ENCODE assay signal across 23 cellular contexts in genomic region chr2:168986544-168986943, GRCh38. TPM values are rescaled to one million over a fixed set of nuclear protein-coding genes. Genes with fewer than 3 reads are reported as not detected.
A peak's percentile ranks its signal among the peaks of the same experiment; 100 is the strongest.
DNase-seq lines count a peak whose midpoint lies in the region; ATAC-seq, FAIRE-seq and TF ChIP-seq lines count a peak whose summit lies in the region.
"Had no signal": no experiment of that assay in that cellular context is flagged by ENCODE, and none has a peak within 500 bp of the region (broad histone marks: within the 10 kb centered on the region; RNA-seq: fewer than 3 reads in every experiment).

No MANE protein-coding gene starts in this region.

- no peaks in the 10 kb centered on the region for H3K79me2 ChIP-seq in GM23338 (replicated peaks; ENCODE audit: insufficient read depth)
- no peaks in the 10 kb centered on the region for H3K79me2 ChIP-seq in endothelial cell of umbilical vein (ENCODE audit: control insufficient read depth, insufficient read depth, low read length)
- no peaks in the 10 kb centered on the region for H3K79me2 ChIP-seq in keratinocyte (ENCODE audit: control insufficient read depth, insufficient read depth, low read length)

- H3K27ac ChIP-seq in GM23338 (ENCODE audit: low read depth) (no peak overlapping the region), endothelial cell of umbilical vein (ENCODE audit: insufficient read depth, low read depth, low read length) (no peak overlapping the region), keratinocyte (ENCODE audit: control insufficient read depth, insufficient read depth, low read length) (no peak overlapping the region)

- H3F3A ChIP-seq in GM23338 (replicated peaks; ENCODE audit: low read depth), result no peaks in the 10 kb centered on the region

- no peak overlapping the region for H3K4me2 ChIP-seq in GM23338
- no peak overlapping the region for H3K4me2 ChIP-seq in endothelial cell of umbilical vein (ENCODE audit: insufficient read depth, low read length)
- no peak overlapping the region for H3K4me2 ChIP-seq in keratinocyte (ENCODE audit: control insufficient read depth, extremely low read depth, insufficient read depth, low read depth, low read length)

- H3K27ac Mint-ChIP-seq in GM23338, result no peak overlapping the region
- H3K27ac Mint-ChIP-seq: CD4-positive, alpha-beta memory T cell had no signal

- dilution Hi-C loops in endothelial cell of umbilical vein (cut with MboI; ENCODE audit: extremely low pct_ligation_motif_present, low sequenced_read_pairs), result no loop called here
- dilution Hi-C loops in keratinocyte (cut with MboI; ENCODE audit: extremely low pct_ligation_motif_present, low sequenced_read_pairs), result no loop called here

- no peaks in the 10 kb centered on the region for H3K27me3 ChIP-seq in GM23338 (ENCODE audit: insufficient read depth)
- H3K27me3 ChIP-seq in endothelial cell of umbilical vein (ENCODE audit: control insufficient read depth in 2 of 2, insufficient read depth in 2 of 2, low read length in 2 of 2), result no peaks in the 10 kb centered on the region
- H3K27me3 ChIP-seq in keratinocyte (ENCODE audit: control insufficient read depth, extremely low read depth, insufficient read depth, low read length), result no peaks in the 10 kb centered on the region

- TF ChIP-seq CTCF in GM23338 (conservative IDR thresholded peaks at IDR 0.05; ENCODE audit: low read depth in 2 of 2) (no peak), endothelial cell of umbilical vein (IDR thresholded peaks at IDR 0.05; ENCODE audit: extremely low read depth in 1 of 2, insufficient read depth in 1 of 2, low read depth in 1 of 2, low read length in 2 of 2) (no peak), keratinocyte (optimal IDR thresholded peaks at IDR 0.05 in 1 of 3, IDR thresholded peaks at IDR 0.05 in 1 of 3, conservative IDR thresholded peaks at IDR 0.05 in 1 of 3; ENCODE audit: extremely low read depth in 1 of 3, insufficient read depth in 2 of 3, low read length in 3 of 3) (no peak)

- FAIRE-seq in endothelial cell of umbilical vein (lab: Jason Lieb, UNC), result no peak
- no peak for FAIRE-seq in keratinocyte (lab: Jason Lieb, UNC)
- FAIRE-seq: GM12891, GM18507, H1 had no signal

- H3K27me3 Mint-ChIP-seq in GM23338 (ENCODE audit: insufficient read depth, low read depth, poor library complexity), result no peaks in the 10 kb centered on the region

- DNase-seq in GM23338 (ENCODE audit: low spot score), result no peak
- DNase-seq in amniotic epithelial cell (ENCODE audit: low read depth), result peak; percentile 14
- DNase-seq in endothelial cell of umbilical vein (ENCODE audit: low read depth, low spot score), result no peak
- DNase-seq in keratinocyte (ENCODE audit: low read depth, low spot score), result no peak
- DNase-seq: C1 segment of cervical spinal cord; Calu3; CD4-positive, alpha-beta memory T cell; COR-L47; DMS53; DMS79 treated with DMSO at 0.1 percent for 48 hours; GF-D8; H7; HCEC 1CT had no signal

- peak overlapping the region; percentile 21 for H2AFZ ChIP-seq in GM23338
- peak overlapping the region; percentile 63 for H2AFZ ChIP-seq in endothelial cell of umbilical vein (ENCODE audit: low read depth, low read length)
- H2AFZ ChIP-seq in keratinocyte (ENCODE audit: control insufficient read depth, low read length), result peak overlapping the region; percentile 26

- H4K20me1 ChIP-seq in GM23338 (replicated peaks; ENCODE audit: insufficient read depth), result no peaks in the 10 kb centered on the region
- H4K20me1 ChIP-seq in endothelial cell of umbilical vein (replicated peaks; ENCODE audit: control insufficient read depth, extremely low read depth, insufficient read depth, low read length), result no peaks in the 10 kb centered on the region
- H4K20me1 ChIP-seq in keratinocyte (ENCODE audit: control insufficient read depth, extremely low read depth, insufficient read depth, low read length), result no peaks in the 10 kb centered on the region

- POLR2A ChIA-PET in endothelial cell of umbilical vein (lab: Charles Lee), result no interaction called here

- H3K9me1 ChIP-seq in endothelial cell of umbilical vein (replicated peaks; ENCODE audit: control insufficient read depth, extremely low read depth, insufficient read depth, low read length) (no peaks in the 10 kb centered on the region), keratinocyte (ENCODE audit: control insufficient read depth, extremely low read depth, insufficient read depth, low read length) (no peaks in the 10 kb centered on the region)

- H3K4me1 Mint-ChIP-seq in GM23338, result no peaks in the 10 kb centered on the region

- H3K36me3 ChIP-seq in GM23338 (ENCODE audit: insufficient read depth) (no peaks in the 10 kb centered on the region), endothelial cell of umbilical vein (ENCODE audit: control insufficient read depth in 2 of 2, extremely low read depth in 1 of 2, insufficient read depth in 2 of 2, low read length in 2 of 2) (no peaks in the 10 kb centered on the region), keratinocyte (ENCODE audit: control insufficient read depth in 2 of 2, extremely low read depth in 1 of 2, insufficient read depth in 2 of 2, low read length in 2 of 2) (no peaks in the 10 kb centered on the region)

- H3K9me3 ChIP-seq in endothelial cell of umbilical vein (replicated peaks; ENCODE audit: control insufficient read depth, insufficient read depth, low read length) (no peaks in the 10 kb centered on the region), keratinocyte (ENCODE audit: control insufficient read depth, low read depth, low read length) (no peaks in the 10 kb centered on the region)

- no peak for TF ChIP-seq POLR2A in endothelial cell of umbilical vein (IDR thresholded peaks at IDR 0.05; ENCODE audit: low read depth, low read length)

- no TSS peak for BruUV-seq in endothelial cell of umbilical vein (replicated peaks; lab: Mats Ljungman, UMichigan)

- H3K9me2 ChIP-seq in GM23338 (ENCODE audit: insufficient read depth), result no peaks in the 10 kb centered on the region

- H3K9ac ChIP-seq in endothelial cell of umbilical vein (replicated peaks; ENCODE audit: extremely low read depth, insufficient read depth, low read length), result no peak overlapping the region
- H3K9ac ChIP-seq in keratinocyte (ENCODE audit: control insufficient read depth, extremely low read depth, insufficient read depth, low read length), result no peak overlapping the region

- CTCF ChIA-PET in endothelial cell of umbilical vein (lab: Charles Lee), result interaction anchor here (1.2 to 4.1 kb wide), 2 partner anchors 13 to 145 kb away, joined by 3 to 18 read pairs; no protein-coding TSS in a partner anchor

- H3K4me3 Mint-ChIP-seq in GM23338, result no peak overlapping the region
- H3K4me3 Mint-ChIP-seq: CD4-positive, alpha-beta memory T cell had no signal

- H3K9me3 Mint-ChIP-seq in GM23338, result no peaks in the 10 kb centered on the region
- H3K9me3 Mint-ChIP-seq: CD4-positive, alpha-beta memory T cell had no signal

- no peaks in the 10 kb centered on the region for H3K4me1 ChIP-seq in GM23338 (ENCODE audit: insufficient read depth)
- peaks cover 2% of the 10 kb centered on the region for H3K4me1 ChIP-seq in endothelial cell of umbilical vein (ENCODE audit: control insufficient read depth, extremely low read depth, insufficient read depth, low read length)
- H3K4me1 ChIP-seq in keratinocyte (ENCODE audit: control insufficient read depth, extremely low read depth, insufficient read depth, low read length), result peaks cover 4% of the 10 kb centered on the region

- ATAC-seq in GM23338, result no peak
- no peak for ATAC-seq in GM18858 (IDR thresholded peaks at IDR 0.05; ENCODE audit: unreplicated experiment)
- ATAC-seq in HG02885 (IDR thresholded peaks at IDR 0.05; ENCODE audit: poor library complexity, unreplicated experiment), result no peak

- H3K36me3 Mint-ChIP-seq in GM23338 (ENCODE audit: low read depth), result no peaks in the 10 kb centered on the region
- H3K36me3 Mint-ChIP-seq: CD4-positive, alpha-beta memory T cell had no signal

- intact Hi-C loops in endothelial cell of umbilical vein (cut with micrococcal nuclease), result no loop called here

- H3K4me3 ChIP-seq in GM23338 (no peak overlapping the region), endothelial cell of umbilical vein (replicated peaks in 1 of 3; ENCODE audit: insufficient read depth in 1 of 3, low read depth in 1 of 3, low read length in 3 of 3) (no peak overlapping the region), keratinocyte (ENCODE audit: control insufficient read depth in 2 of 3, extremely low read depth in 1 of 3, insufficient read depth in 2 of 3, low read depth in 1 of 3, low read length in 3 of 3) (no peak overlapping the region)

TF ChIP-seq in GM23338, 12 proteins besides CTCF, POLR2A, EP300 and RAD21 (continues in another document):
- TF ChIP-seq CREB1 (CRISPR knock-in tag; IDR thresholded peaks at IDR 0.05; ENCODE audit: low read depth), result no peak
- no peak for TF ChIP-seq EZH2phosphoT487 (IDR thresholded peaks at IDR 0.05; ENCODE audit: unreplicated experiment)
- TF ChIP-seq ZNF331 (CRISPR knock-in tag; IDR thresholded peaks at IDR 0.05; ENCODE audit: low read depth), result no peak
- TF ChIP-seq STAT1 (IDR thresholded peaks at IDR 0.05; ENCODE audit: unreplicated experiment), result no peak

TF ChIP-seq in endothelial cell of umbilical vein, 7 proteins besides CTCF, POLR2A, EP300 and RAD21 (continues in another document):
- TF ChIP-seq JUN (IDR thresholded peaks at IDR 0.05; ENCODE audit: borderline replicate concordance, insufficient read depth, insufficient read length, low read depth) (no peak), GATA2 (IDR thresholded peaks at IDR 0.05; ENCODE audit: insufficient read depth, insufficient read length, low read depth, low read length) (no peak), FOS (IDR thresholded peaks at IDR 0.05; ENCODE audit: borderline replicate concordance, insufficient read depth, low read length) (no peak)

RNA-seq across cellular contexts. Expression of gene ABCB11, which starts 44.6 kb away (rescaled TPM):
- total RNA-seq in GM23338 (2014; rRNA removed; shearing (Covaris generic)), result not detected in 2 replicates
- polyA plus RNA-seq in GM23338 (2016; fragmentation: Nextera tagmentation; extraction: Ambion mirVana), result 0.03 TPM in 1 of 2 replicates, not detected in the other
- 0.44 and 0.58 TPM in 2 replicates for total RNA-seq in endothelial cell of umbilical vein
- 0.16 and 0.22 TPM in 2 replicates for polyA plus RNA-seq in endothelial cell of umbilical vein
- polyA plus RNA-seq in endothelial cell of umbilical vein (2011; cell fraction: cytosol; rRNA removed), result 0.19 and 0.21 TPM in 2 replicates
- 0.42 and 0.83 TPM in 2 replicates for polyA plus RNA-seq in endothelial cell of umbilical vein (2011; cell fraction: nucleus; rRNA removed)
- 0.15 and 0.20 TPM in 2 replicates for polyA plus RNA-seq in endothelial cell of umbilical vein (2012)
- 1.1 and 1.3 TPM in 2 replicates for polyA minus RNA-seq in endothelial cell of umbilical vein
- not detected for polyA minus RNA-seq in endothelial cell of umbilical vein (2011; cell fraction: cytosol; rRNA and poly(A)+ RNA removed)
- 2.1 and 2.4 TPM in 2 replicates for polyA minus RNA-seq in endothelial cell of umbilical vein (2011; cell fraction: nucleus; rRNA and poly(A)+ RNA removed)
- polyA plus RNA-seq in keratinocyte, result 0.03 TPM in 2 of 3 replicates, not detected in the other
- polyA plus RNA-seq in keratinocyte (2011; ENCODE audit: low read depth), result not detected
- polyA plus RNA-seq in keratinocyte (2011; cell fraction: cytosol; rRNA removed), result 0.01 and 0.04 TPM in 2 replicates
- 0.01 and 0.03 TPM in 2 replicates for polyA plus RNA-seq in keratinocyte (2011; cell fraction: nucleus; rRNA removed)
- polyA plus RNA-seq in keratinocyte (2012; ENCODE audit: low replicate concordance), result 0.03 TPM in 1 of 2 replicates, not detected in the other
- 0.30 TPM in 1 of 3 replicates, not detected in the others for polyA minus RNA-seq in keratinocyte
- polyA minus RNA-seq in keratinocyte (2011; cell fraction: cytosol; rRNA and poly(A)+ RNA removed), result not detected
- 0.16 TPM in 1 of 2 replicates, not detected in the other for polyA minus RNA-seq in keratinocyte (2011; cell fraction: nucleus; rRNA and poly(A)+ RNA removed)
- total RNA-seq: A172; A673; CD4-positive, alpha-beta memory T cell; Daoy; G401; H1 had no signal
- polyA plus RNA-seq: BJ; CD4-positive, alpha-beta memory T cell; H1 had no signal
